In genomic region chr1:18384477-18384876, GRCh38 we compare ENCODE assay signal across 12 cellular contexts.
A peak's percentile ranks its signal among the peaks of the same experiment; 100 is the strongest.
DNase-seq lines count a peak whose midpoint lies in the region; TF ChIP-seq lines count a peak whose summit lies in the region.
"Had no signal": no experiment of that assay in that cellular context is flagged by ENCODE, and none has a peak within 500 bp of the region (broad histone marks: within the 10 kb centered on the region; RNA-seq: fewer than 3 reads in every experiment).

No MANE protein-coding gene starts in this region.

- CTCF ChIA-PET in HEK293 (lab: Yijun Ruan, JAX): interaction anchor here (0.7 kb wide), 1 partner anchor 43 kb away, joined by 3 read pairs; no protein-coding TSS in a partner anchor

- no peaks in the 10 kb centered on the region for H3K79me2 ChIP-seq in smooth muscle cell (ENCODE audit: low read depth)

- no peak overlapping the region for H3K4me3 Mint-ChIP-seq in mesothelial cell of epicardium
- H3K4me3 Mint-ChIP-seq in glutamatergic neuron (ENCODE audit: unreplicated experiment): no peak overlapping the region

- H3K27me3 Mint-ChIP-seq in mesothelial cell of epicardium (ENCODE audit: low read depth) (peaks cover 43% of the 10 kb centered on the region), glutamatergic neuron (ENCODE audit: unreplicated experiment) (peaks cover 7% of the 10 kb centered on the region)

- TF ChIP-seq CTCF in HEK293 (tag by site-specific recombination; IDR thresholded peaks at IDR 0.05) (no peak), adrenal gland (IDR thresholded peaks at IDR 0.05) (no peak), mesothelial cell of epicardium (IDR thresholded peaks at IDR 0.05; ENCODE audit: unreplicated experiment) (no peak), smooth muscle cell (IDR thresholded peaks at IDR 0.05; ENCODE audit: borderline replicate concordance, insufficient read depth, poor library complexity, severe bottlenecking) (no peak), GM13976 (IDR thresholded peaks at IDR 0.05; ENCODE audit: borderline replicate concordance, control extremely low read depth, extremely low read depth, insufficient read depth, missing control alignments) (no peak), glutamatergic neuron (IDR thresholded peaks at IDR 0.05; ENCODE audit: partially characterized antibody, unreplicated experiment) (no peak)

- no peaks in the 10 kb centered on the region for H3K27me3 ChIP-seq in adrenal gland
- no peaks in the 10 kb centered on the region for H3K27me3 ChIP-seq in smooth muscle cell (ENCODE audit: low read depth)

- H3K9me3 ChIP-seq in HEK293 (ENCODE audit: control insufficient read depth, insufficient read depth, low read depth, low read length) (no peaks in the 10 kb centered on the region), adrenal gland (replicated peaks in 1 of 3) (no peaks in the 10 kb centered on the region), smooth muscle cell (replicated peaks; ENCODE audit: low read depth) (no peaks in the 10 kb centered on the region)

- POLR2A ChIA-PET in HEK293 (lab: Yijun Ruan, JAX): no interaction called here

- H3K36me3 Mint-ChIP-seq in mesothelial cell of epicardium (no peaks in the 10 kb centered on the region), glutamatergic neuron (ENCODE audit: unreplicated experiment) (peaks cover 5% of the 10 kb centered on the region)

- H3K27ac Mint-ChIP-seq in mesothelial cell of epicardium: peak overlapping the region; percentile 84
- no peak overlapping the region for H3K27ac Mint-ChIP-seq in glutamatergic neuron (ENCODE audit: unreplicated experiment)

- H3K4me1 ChIP-seq in HEK293 (ENCODE audit: control insufficient read depth, insufficient read depth, low read length) (no peaks in the 10 kb centered on the region), adrenal gland (replicated peaks in 1 of 2) (peaks cover 18 to 21% of the 10 kb centered on the region in 2 donors), smooth muscle cell (ENCODE audit: low read depth) (peaks cover 17% of the 10 kb centered on the region)

- H3K4me2 ChIP-seq in smooth muscle cell: peak overlapping the region; percentile 73

- peaks cover 12% of the 10 kb centered on the region for H3K4me1 Mint-ChIP-seq in mesothelial cell of epicardium
- H3K4me1 Mint-ChIP-seq in glutamatergic neuron (ENCODE audit: low read depth, unreplicated experiment): peaks cover 28% of the 10 kb centered on the region

- H3F3A ChIP-seq in smooth muscle cell (ENCODE audit: low read depth): peaks cover 7% of the 10 kb centered on the region

- H2AFZ ChIP-seq in smooth muscle cell (ENCODE audit: low read depth): peak overlapping the region; percentile 67

- intact Hi-C loops in adrenal gland (cut with DNase I): no loop called here

- peaks cover 9% of the 10 kb centered on the region for H3K9me3 Mint-ChIP-seq in mesothelial cell of epicardium
- peaks cover 8% of the 10 kb centered on the region for H3K9me3 Mint-ChIP-seq in glutamatergic neuron (ENCODE audit: unreplicated experiment)

- no peak for TF ChIP-seq POLR2A in adrenal gland (IDR thresholded peaks at IDR 0.05)

- no peaks in the 10 kb centered on the region for H3K36me3 ChIP-seq in HEK293 (ENCODE audit: control insufficient read depth in 2 of 2, insufficient read depth in 1 of 2, low read length in 2 of 2)
- no peaks in the 10 kb centered on the region for H3K36me3 ChIP-seq in adrenal gland (replicated peaks in 1 of 2)
- H3K36me3 ChIP-seq in smooth muscle cell (ENCODE audit: low read depth): no peaks in the 10 kb centered on the region

- DNase-seq in adrenal gland: peak in 1 of 7 donors; percentile 13
- no peak for DNase-seq in mesothelial cell of epicardium (ENCODE audit: low spot score in 2 of 2, unreplicated experiment in 2 of 2)
- DNase-seq in smooth muscle cell (lab: John Stamatoyannopoulos, UW; ENCODE audit: unreplicated experiment): no peak
- DNase-seq in GM13976 (ENCODE audit: low spot score): no peak
- no peak for DNase-seq in glutamatergic neuron
- no peak for DNase-seq in NCI-H2196 (lab: John Stamatoyannopoulos, UW; ENCODE audit: unreplicated experiment)
- DNase-seq: MV-4-11, NCI-H1436 treated with DMSO at 0.1 percent for 48 hours, NCI-H2081, NCI-H226, NCI-H69 had no signal

- WGBS in adrenal gland, 4 donors: 19 to 40% (median 33%) methylated on average over 1 of the region's 1 CpG
- WGBS in smooth muscle cell (ENCODE audit: low lambda C conversion rate): 29% methylated on average over 1 of the region's 1 CpG

- H3K4me3 ChIP-seq in HEK293 (ENCODE audit: low read depth, low read length) (no peak overlapping the region), adrenal gland (no peak overlapping the region), smooth muscle cell (no peak overlapping the region)

- H3K27ac ChIP-seq in HEK293 (ENCODE audit: extremely low read depth, low read depth, low read length): no peak overlapping the region
- H3K27ac ChIP-seq in adrenal gland: peak overlapping the region in 4 of 5 donors; percentile 35 to 82 (median 74)
- H3K27ac ChIP-seq in smooth muscle cell (ENCODE audit: low read depth): peak overlapping the region; percentile 80

- in situ Hi-C loops in GM13976 (cut with MboI; ENCODE audit: low sequenced_read_pairs, unreplicated experiment): no loop called here

- no peaks in the 10 kb centered on the region for H4K20me1 ChIP-seq in smooth muscle cell (ENCODE audit: low read depth)

- H3K9ac ChIP-seq in smooth muscle cell (ENCODE audit: low read depth): no peak overlapping the region

TF ChIP-seq in HEK293, 187 proteins besides CTCF, POLR2A, EP300 and RAD21:
- no peak for TF ChIP-seq ZNF747 (tag by site-specific recombination; IDR thresholded peaks at IDR 0.05)
- peak; percentile 55 for TF ChIP-seq PRDM1 (tag by site-specific recombination; IDR thresholded peaks at IDR 0.05)
- TF ChIP-seq KLF1 (tag by site-specific recombination; IDR thresholded peaks at IDR 0.05): no peak
- TF ChIP-seq ZNF146 (tag by site-specific recombination; IDR thresholded peaks at IDR 0.05): no peak
- peak; percentile 46; the same call in 1 of the 2 replicates for TF ChIP-seq ZFHX2 (tag by site-specific recombination; conservative IDR thresholded peaks at IDR 0.05)
- TF ChIP-seq BCL11A (tag by site-specific recombination; IDR thresholded peaks at IDR 0.05; ENCODE audit: low read depth): no peak
- TF ChIP-seq ZNF398 (tag by site-specific recombination; IDR thresholded peaks at IDR 0.05): peak; percentile 69
- peak; percentile 35; the same call in 1 of the 2 replicates for TF ChIP-seq EGR2 (tag by site-specific recombination; IDR thresholded peaks at IDR 0.05; ENCODE audit: low read depth)
